12 cellular contexts compared by ENCODE assay signal in the genomic region with DNA sequence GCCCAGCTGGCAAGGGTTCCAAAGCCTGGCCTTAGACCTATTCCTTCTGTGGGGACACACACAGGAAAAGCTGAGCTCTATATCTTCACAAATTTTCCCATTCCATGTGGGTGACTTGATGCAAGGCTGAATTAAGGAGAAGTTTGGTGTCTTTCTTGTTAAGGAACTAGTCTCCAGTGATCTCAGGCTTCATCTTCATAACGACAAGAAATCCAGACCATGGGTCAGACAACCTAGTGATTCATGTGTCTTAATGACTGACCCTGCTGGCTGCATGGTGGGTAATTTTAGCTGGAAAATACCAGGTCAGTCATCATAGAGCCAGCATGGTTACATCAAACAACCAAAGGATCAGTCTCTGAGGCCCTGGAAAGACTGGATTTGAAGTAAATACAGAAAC.
DNase-seq lines count a peak whose midpoint lies in the region; ATAC-seq and TF ChIP-seq lines count a peak whose summit lies in the region.
"Had no signal": no experiment of that assay in that cellular context is flagged by ENCODE, and none has a peak within 500 bp of the region (broad histone marks: within the 10 kb centered on the region; RNA-seq: fewer than 3 reads in every experiment).

No MANE protein-coding gene starts in this region.

- H3K9ac ChIP-seq in skeletal muscle satellite cell (ENCODE audit: low read depth, low read length): peak overlapping the region; percentile 37

- H3K36me3 ChIP-seq in skeletal muscle satellite cell (ENCODE audit: insufficient read depth, low read length): no peaks in the 10 kb centered on the region
- H3K36me3 ChIP-seq: cardiac muscle cell had no signal

- peak overlapping the region; percentile 2 for H3K4me2 ChIP-seq in skeletal muscle satellite cell (ENCODE audit: low read length)

- in situ Hi-C loops in astrocyte of the spinal cord (cut with HindIII; ENCODE audit: low sequenced_read_pairs): no loop called here

- no peaks in the 10 kb centered on the region for H3K9me3 ChIP-seq in skeletal muscle satellite cell (replicated peaks; ENCODE audit: low read length)

- ATAC-seq in GM18868 (IDR thresholded peaks at IDR 0.05; ENCODE audit: unreplicated experiment) (peak; percentile 4), HG03354 (IDR thresholded peaks at IDR 0.05; ENCODE audit: poor library complexity, severe bottlenecking, unreplicated experiment) (peak; percentile 51)

- no peak for TF ChIP-seq CTCF in astrocyte of the spinal cord (IDR thresholded peaks at IDR 0.05; ENCODE audit: low read depth, low read length)

- peaks cover 20% of the 10 kb centered on the region for H3K4me1 ChIP-seq in skeletal muscle satellite cell (ENCODE audit: control insufficient read depth, insufficient read depth, low read length)

- H3K4me3 ChIP-seq in astrocyte of the spinal cord (ENCODE audit: low read depth, low read length) (no peak overlapping the region), skeletal muscle satellite cell (ENCODE audit: low read length) (no peak overlapping the region)
- H3K4me3 ChIP-seq: cardiac muscle cell had no signal

- H3K27me3 ChIP-seq in skeletal muscle satellite cell (ENCODE audit: control insufficient read depth, insufficient read depth, low read length): no peaks in the 10 kb centered on the region
- H3K27me3 ChIP-seq: cardiac muscle cell had no signal

- DNase-seq in astrocyte of the spinal cord (ENCODE audit: low read depth, low spot score) (peak; percentile 66), NCI-H345 treated with DMSO at 0.1 percent for 48 hours (lab: John Stamatoyannopoulos, UW; ENCODE audit: unreplicated experiment) (no peak), NCI-H510A (lab: John Stamatoyannopoulos, UW) (no peak), cerebellar cortex (ENCODE audit: low spot score) (no peak), NCI-H1417 treated with DMSO at 0.1 percent for 48 hours (lab: John Stamatoyannopoulos, UW) (no peak)
- DNase-seq: activated T-cell treated with anti-CD3 and anti-CD28 coated beads, Interleukin-2, amount 50 U/mL, for 1 hour; NCI-H187; posterior cingulate gyrus had no signal
